Comparison of ENCODE assay signal across 14 cellular contexts in genomic region chrX:68936608-68937007, GRCh38.
DNase-seq lines count a peak whose midpoint lies in the region; TF ChIP-seq lines count a peak whose summit lies in the region.
"Had no signal": no experiment of that assay in that cellular context is flagged by ENCODE, and none has a peak within 500 bp of the region (broad histone marks: within the 10 kb centered on the region; RNA-seq: fewer than 3 reads in every experiment).

No MANE protein-coding gene starts in this region.

- H3K27ac Mint-ChIP-seq in activated T-helper 2 cell treated with anti-CD3 and anti-CD28 coated beads, Interferon-gamma antibody, Interleukin-2, Interleukin-4, amounts not matched to agents 10 μg/mL and 5 μg/mL and 100 μg/mL, durations not matched to agents 14 hours and 24 hours and 36 hours = no peak overlapping the region
- H3K27ac Mint-ChIP-seq: activated naive CD8-positive, alpha-beta T cell treated with anti-CD3 and anti-CD28 coated beads for 36 hours; memory B cell had no signal

- no peaks in the 10 kb centered on the region for H4K20me1 ChIP-seq in smooth muscle cell (ENCODE audit: low read depth)

- H3K4me3 Mint-ChIP-seq in activated T-helper 2 cell treated with anti-CD3 and anti-CD28 coated beads, Interferon-gamma antibody, Interleukin-2, Interleukin-4, amounts not matched to agents 10 μg/mL and 5 μg/mL and 100 μg/mL, durations not matched to agents 14 hours and 24 hours and 36 hours (ENCODE audit: low read depth) = no peak overlapping the region
- H3K4me3 Mint-ChIP-seq: activated naive CD8-positive, alpha-beta T cell treated with anti-CD3 and anti-CD28 coated beads for 36 hours; memory B cell had no signal

- DNase-seq in GM04504 (ENCODE audit: low read depth) = peak; percentile 60
- peak; percentile 25 for DNase-seq in amniotic stem cell (lab: John Stamatoyannopoulos, UW)
- peak; percentile 90 for DNase-seq in iris pigment epithelial cell (ENCODE audit: low read depth)
- DNase-seq in smooth muscle cell (lab: John Stamatoyannopoulos, UW; ENCODE audit: unreplicated experiment) = no peak
- no peak for DNase-seq in activated T-helper 2 cell treated with anti-CD3 and anti-CD28 coated beads, Interferon-gamma antibody, Interleukin-2, Interleukin-4, amounts not matched to agents 10 μg/mL and 5 μg/mL and 100 μg/mL, durations not matched to agents 14 hours and 24 hours and 36 hours (ENCODE audit: low spot score)
- DNase-seq in Kasumi-1 (lab: John Stamatoyannopoulos, UW) = no peak
- DNase-seq in DMS53 treated with DMSO at 0.1 percent for 48 hours (lab: John Stamatoyannopoulos, UW; ENCODE audit: unreplicated experiment) = no peak
- no peak for DNase-seq in SIG-M5 treated with dmso at 0.1 percent for 504 hours (lab: John Stamatoyannopoulos, UW; ENCODE audit: unreplicated experiment)
- DNase-seq: activated CD4-positive, alpha-beta T cell treated with anti-CD3 and anti-CD28 coated beads for 48 hours; activated naive CD8-positive, alpha-beta T cell treated with anti-CD3 and anti-CD28 coated beads for 36 hours; GF-D8; Right ventricle myocardium superior; stimulated activated naive CD4-positive, alpha-beta T cell had no signal

- H2AFZ ChIP-seq in smooth muscle cell (ENCODE audit: low read depth) = no peak overlapping the region

- TF ChIP-seq CTCF in smooth muscle cell (IDR thresholded peaks at IDR 0.05; ENCODE audit: borderline replicate concordance, insufficient read depth, poor library complexity, severe bottlenecking) = no peak

- no peaks in the 10 kb centered on the region for H3K9me3 Mint-ChIP-seq in activated T-helper 2 cell treated with anti-CD3 and anti-CD28 coated beads, Interferon-gamma antibody, Interleukin-2, Interleukin-4, amounts not matched to agents 10 μg/mL and 5 μg/mL and 100 μg/mL, durations not matched to agents 14 hours and 24 hours and 36 hours
- H3K9me3 Mint-ChIP-seq: activated naive CD8-positive, alpha-beta T cell treated with anti-CD3 and anti-CD28 coated beads for 36 hours; memory B cell had no signal

- no peaks in the 10 kb centered on the region for H3K27me3 Mint-ChIP-seq in activated T-helper 2 cell treated with anti-CD3 and anti-CD28 coated beads, Interferon-gamma antibody, Interleukin-2, Interleukin-4, amounts not matched to agents 10 μg/mL and 5 μg/mL and 100 μg/mL, durations not matched to agents 14 hours and 24 hours and 36 hours (ENCODE audit: low read depth)
- H3K27me3 Mint-ChIP-seq: activated naive CD8-positive, alpha-beta T cell treated with anti-CD3 and anti-CD28 coated beads for 36 hours had no signal

- no peaks in the 10 kb centered on the region for H3K4me1 Mint-ChIP-seq in activated T-helper 2 cell treated with anti-CD3 and anti-CD28 coated beads, Interferon-gamma antibody, Interleukin-2, Interleukin-4, amounts not matched to agents 10 μg/mL and 5 μg/mL and 100 μg/mL, durations not matched to agents 14 hours and 24 hours and 36 hours (ENCODE audit: low read depth)

- peak overlapping the region; percentile 35 for H3K4me2 ChIP-seq in smooth muscle cell

- H3K79me2 ChIP-seq in smooth muscle cell (ENCODE audit: low read depth) = no peaks in the 10 kb centered on the region

- H3K9me3 ChIP-seq in smooth muscle cell (replicated peaks; ENCODE audit: low read depth) = no peaks in the 10 kb centered on the region

- no peak overlapping the region for H3K9ac ChIP-seq in smooth muscle cell (ENCODE audit: low read depth)

- H3K27me3 ChIP-seq in smooth muscle cell (ENCODE audit: low read depth) = no peaks in the 10 kb centered on the region

- no peak overlapping the region for H3K4me3 ChIP-seq in smooth muscle cell

- peaks cover 9% of the 10 kb centered on the region for H3F3A ChIP-seq in smooth muscle cell (ENCODE audit: low read depth)

- intact Hi-C loops in activated T-helper 2 cell treated with anti-CD3 and anti-CD28 coated beads, Interferon-gamma antibody, Interleukin-2, Interleukin-4, amounts not matched to agents 10 μg/mL and 5 μg/mL and 100 μg/mL, durations not matched to agents 14 hours and 24 hours and 36 hours (cut with micrococcal nuclease) = no loop called here

- H3K27ac ChIP-seq in smooth muscle cell (ENCODE audit: low read depth) = peak overlapping the region; percentile 84

- no peaks in the 10 kb centered on the region for H3K36me3 ChIP-seq in smooth muscle cell (ENCODE audit: low read depth)

- H3K4me1 ChIP-seq in smooth muscle cell (ENCODE audit: low read depth) = no peaks in the 10 kb centered on the region

- no peaks in the 10 kb centered on the region for H3K36me3 Mint-ChIP-seq in activated T-helper 2 cell treated with anti-CD3 and anti-CD28 coated beads, Interferon-gamma antibody, Interleukin-2, Interleukin-4, amounts not matched to agents 10 μg/mL and 5 μg/mL and 100 μg/mL, durations not matched to agents 14 hours and 24 hours and 36 hours (ENCODE audit: low read depth)
- H3K36me3 Mint-ChIP-seq: activated naive CD8-positive, alpha-beta T cell treated with anti-CD3 and anti-CD28 coated beads for 36 hours had no signal

Comparison
In these comparisons a context has a peak if more than half of its experiments do, and no peak if none do; other contexts are left out.
1. DNase-seq: peak in GM04504 (single experiment), amniotic stem cell (single experiment) and iris pigment epithelial cell (single experiment); none in smooth muscle cell (single experiment), activated T-helper 2 cell treated with anti-CD3 and anti-CD28 coated beads, Interferon-gamma antibody, Interleukin-2, Interleukin-4, amounts not matched to agents 10 μg/mL and 5 μg/mL and 100 μg/mL, durations not matched to agents 14 hours and 24 hours and 36 hours (single experiment), Kasumi-1 (0 of 2), DMS53 treated with DMSO at 0.1 percent for 48 hours (single experiment) and SIG-M5 treated with dmso at 0.1 percent for 504 hours (single experiment).